ENCODE assay signal across 14 cellular contexts in genomic region chr2:9408641-9409151, GRCh38. TPM values are rescaled to one million over a fixed set of nuclear protein-coding genes. Genes with fewer than 3 reads are reported as not detected.
A peak's percentile ranks its signal among the peaks of the same experiment; 100 is the strongest.
DNase-seq lines count a peak whose midpoint lies in the region; ATAC-seq and TF ChIP-seq lines count a peak whose summit lies in the region.
"Had no signal": no experiment of that assay in that cellular context is flagged by ENCODE, and none has a peak within 500 bp of the region (broad histone marks: within the 10 kb centered on the region; RNA-seq: fewer than 3 reads in every experiment).

No MANE protein-coding gene starts in this region.

- H3K27me3 ChIP-seq in body of pancreas (no peaks in the 10 kb centered on the region), transverse colon (no peaks in the 10 kb centered on the region)
- H3K27me3 ChIP-seq: SJCRH30 had no signal

- no peak for TF ChIP-seq CTCF in C4-2B (conservative IDR thresholded peaks at IDR 0.05)
- TF ChIP-seq CTCF in body of pancreas (IDR thresholded peaks at IDR 0.05): no peak
- TF ChIP-seq CTCF in transverse colon (IDR thresholded peaks at IDR 0.05): no peak

- H3K4me3 ChIP-seq in body of pancreas: no peak overlapping the region
- no peak overlapping the region for H3K4me3 ChIP-seq in transverse colon
- H3K4me3 ChIP-seq: psoas muscle, SJCRH30 had no signal

- H3K36me3 ChIP-seq in body of pancreas (replicated peaks in 1 of 2; ENCODE audit: insufficient read depth in 1 of 2, low read depth in 2 of 2) (peaks cover 0 to 4% of the 10 kb centered on the region in 2 donors), transverse colon (peaks cover 0 to 5% (median 2%) of the 10 kb centered on the region in 4 donors)

- no peak for TF ChIP-seq EP300 in transverse colon (IDR thresholded peaks at IDR 0.05; ENCODE audit: low read depth)

- in situ Hi-C loops in transverse colon (cut with MboI; ENCODE audit: low pct_ligation_motif_present in 1 of 4, low pct_unique_long_range_greater_than_20kb in 1 of 4, low sequenced_read_pairs in 3 of 4): no loop called here

- TF ChIP-seq POLR2A in body of pancreas (IDR thresholded peaks at IDR 0.05) (no peak), transverse colon (IDR thresholded peaks at IDR 0.05) (no peak)

- ATAC-seq in body of pancreas (peak; percentile 21), left lobe of liver (peak; percentile 58)
- ATAC-seq: activated CD4-positive, CD25-positive, alpha-beta regulatory T cell treated with anti-CD3 and anti-CD28 coated beads, Interleukin-2, amount 50 U/mL, for 24 hours; psoas muscle had no signal

- 64 to 74% methylated on average over 9 of the region's 9 CpGs for WGBS in body of pancreas, 2 donors
- WGBS in transverse colon (ENCODE audit: low coverage in 1 of 2), 2 donors: 60 to 67% methylated on average over 1 to 9 of the region's 9 CpGs

- intact Hi-C loops in body of pancreas (cut with DNase I) (no loop called here), transverse colon (cut with DNase I; ENCODE audit: low total_unique reads) (no loop called here)

- H3K27ac ChIP-seq in C4-2B (peak overlapping the region; percentile 66), body of pancreas (peak overlapping the region in 1 of 4 donors; percentile 25), transverse colon (no peak overlapping the region)
- H3K27ac ChIP-seq: psoas muscle, SJCRH30 had no signal

- DNase-seq in NCI-H524 (lab: John Stamatoyannopoulos, UW) (peak; percentile 95 to 97), body of pancreas (peak in 1 of 4 donors; percentile 27), left lobe of liver (ENCODE audit: low spot score) (peak; percentile 19), HUDEP-2 (lab: John Stamatoyannopoulos, UW; ENCODE audit: unreplicated experiment in 76 of 76) (no peak), transverse colon (no peak)
- DNase-seq in central memory CD4-positive, alpha-beta T cell: no peak
- DNase-seq in activated CD4-positive, alpha-beta T cell treated with anti-CD3 and anti-CD28 coated beads, Interleukin-2, amount 50 U/mL, for 48 hours: no peak
- DNase-seq: activated T-cell treated with anti-CD3 and anti-CD28 coated beads, Interleukin-2, amount 50 U/mL, for 24 hours; psoas muscle; SJCRH30; stimulated activated CD4-positive, alpha-beta T cell treated with anti-CD3 and anti-CD28 coated beads, Interleukin-4, amount 100 ng/mL, for 24 hours; stimulated activated naive CD4-positive, alpha-beta T cell had no signal

- H3K9me3 ChIP-seq in body of pancreas: no peaks in the 10 kb centered on the region
- H3K9me3 ChIP-seq in transverse colon: no peaks in the 10 kb centered on the region
- H3K9me3 ChIP-seq: psoas muscle, SJCRH30 had no signal

- H3K4me1 ChIP-seq in body of pancreas: no peaks in the 10 kb centered on the region
- peaks cover 0 to 11% (median 4%) of the 10 kb centered on the region in 4 donors for H3K4me1 ChIP-seq in transverse colon
- H3K4me1 ChIP-seq: psoas muscle, SJCRH30 had no signal

RNA-seq across cellular contexts. Expression of gene ITGB1BP1, which starts 14.6 kb away (rescaled TPM):
- total RNA-seq in body of pancreas (10 to 100 TPM; 16.6 to 28.3 TPM), left lobe of liver (28.6 TPM), transverse colon (10 to 100 TPM; 10.7 to 27.7 (median 21.7) TPM)

RNA-seq across cellular contexts. Expression of gene CPSF3, which starts 14.8 kb away (rescaled TPM):
- total RNA-seq in body of pancreas: 10 to 100 TPM; 11.2 to 84.0 TPM
- total RNA-seq in left lobe of liver: 12.0 TPM
- 100 to 1,000 TPM in 1 of 4 donors, 10 to 100 TPM in 3; 17.6 to 173 (median 22.2) TPM for total RNA-seq in transverse colon

Comparison
In these comparisons a context has a peak if more than half of its experiments do, and no peak if none do; other contexts are left out.
1. DNase-seq: peak in NCI-H524 (2 of 2) and left lobe of liver (single experiment); none in central memory CD4-positive, alpha-beta T cell (single experiment), HUDEP-2 (0 of 76), activated CD4-positive, alpha-beta T cell treated with anti-CD3 and anti-CD28 coated beads, Interleukin-2, amount 50 U/mL, for 48 hours (0 of 2) and transverse colon (single experiment).